In genomic region chr2:121860033-121860810, GRCh38 we compare ENCODE assay signal across 14 cellular contexts.
DNase-seq lines count a peak whose midpoint lies in the region; ATAC-seq and TF ChIP-seq lines count a peak whose summit lies in the region.
"Had no signal": no experiment of that assay in that cellular context is flagged by ENCODE, and none has a peak within 500 bp of the region (broad histone marks: within the 10 kb centered on the region; RNA-seq: fewer than 3 reads in every experiment).

No MANE protein-coding gene starts in this region.

- H3K4me1 ChIP-seq in fibroblast of lung (ENCODE audit: control insufficient read depth, extremely low read depth, insufficient read depth, low read length): peaks cover 4% of the 10 kb centered on the region
- H3K4me1 ChIP-seq in SJCRH30: no peaks in the 10 kb centered on the region

- no peaks in the 10 kb centered on the region for H3K36me3 ChIP-seq in fibroblast of lung (ENCODE audit: control insufficient read depth, insufficient read depth, low read length)
- no peaks in the 10 kb centered on the region for H3K36me3 ChIP-seq in SJCRH30

- no peak for TF ChIP-seq CTCF in fibroblast of lung (conservative IDR thresholded peaks at IDR 0.05 in 1 of 2, IDR thresholded peaks at IDR 0.05 in 1 of 2; ENCODE audit: low read depth in 1 of 2, low read length in 2 of 2)

- H3K4me3 ChIP-seq in fibroblast of lung (replicated peaks in 1 of 4; ENCODE audit: control extremely low read depth in 1 of 4, insufficient read depth in 1 of 4, low read depth in 3 of 4, low read length in 4 of 4) (no peak overlapping the region), SJCRH30 (no peak overlapping the region)

- H3K9ac ChIP-seq in fibroblast of lung (ENCODE audit: insufficient read depth, low read length): no peak overlapping the region

- H3K4me2 ChIP-seq in fibroblast of lung (ENCODE audit: extremely low read depth, insufficient read depth, low read length): peak overlapping the region; percentile 79

- H3K27ac ChIP-seq in fibroblast of lung (ENCODE audit: insufficient read depth, low read length): peak overlapping the region; percentile 73
- H3K27ac ChIP-seq in SJCRH30: no peak overlapping the region

- H3K9me3 ChIP-seq in fibroblast of lung (ENCODE audit: control insufficient read depth, insufficient read depth, low read depth, low read length): no peaks in the 10 kb centered on the region
- H3K9me3 ChIP-seq in SJCRH30 (replicated peaks): no peaks in the 10 kb centered on the region

- H2AFZ ChIP-seq in fibroblast of lung (ENCODE audit: low read length): peak overlapping the region; percentile 40

- H3K79me2 ChIP-seq in fibroblast of lung (ENCODE audit: control insufficient read depth, insufficient read depth, low read length): no peaks in the 10 kb centered on the region

- peaks cover 2% of the 10 kb centered on the region for H3K27me3 ChIP-seq in fibroblast of lung (ENCODE audit: control insufficient read depth, insufficient read depth, low read length)
- no peaks in the 10 kb centered on the region for H3K27me3 ChIP-seq in SJCRH30

- DNase-seq in GM04503 (ENCODE audit: low read depth) (peak; percentile 84), RPMI8226 (peak; percentile 39), fibroblast of lung (ENCODE audit: low read depth in 2 of 2) (peak; percentile 50 to 58), renal cortical epithelial cell (ENCODE audit: low read depth) (peak; percentile 72), occipital lobe (lab: John Stamatoyannopoulos, UW) (no peak), SJCRH30 (no peak), NCI-H2227 (lab: John Stamatoyannopoulos, UW; ENCODE audit: unreplicated experiment) (no peak)
- DNase-seq in stimulated activated naive CD8-positive, alpha-beta T cell treated with anti-CD3 and anti-CD28 coated beads, Interleukin-15, Interleukin-2, amounts not matched to agents 100 U/mL and 50 U/mL, for 24 hours: no peak
- DNase-seq: activated CD4-positive, alpha-beta T cell treated with anti-CD3 and anti-CD28 coated beads, Interleukin-2, amount 50 U/mL, for 48 hours; activated effector memory CD4-positive, alpha-beta T cell treated with anti-CD3 and anti-CD28 coated beads, Interleukin-2, amount 50 U/mL, for 16 hours; Calu3; NCI-H1694; right cardiac atrium had no signal

- no peak for ATAC-seq in stimulated activated naive CD8-positive, alpha-beta T cell treated with anti-CD3 and anti-CD28 coated beads, Interleukin-15, Interleukin-2, amounts not matched to agents 100 U/mL and 50 U/mL, for 24 hours
- ATAC-seq: esophagus mucosa, right cardiac atrium had no signal

- H4K20me1 ChIP-seq in fibroblast of lung (ENCODE audit: control insufficient read depth, extremely low read depth, insufficient read depth, low read length): no peaks in the 10 kb centered on the region

Comparison
In these comparisons a context has a peak if more than half of its experiments do, and no peak if none do; other contexts are left out.
1. DNase-seq: peak in GM04503 (single experiment), RPMI8226 (single experiment), fibroblast of lung (2 of 2) and renal cortical epithelial cell (single experiment); none in occipital lobe (single experiment), SJCRH30 (0 of 2), stimulated activated naive CD8-positive, alpha-beta T cell treated with anti-CD3 and anti-CD28 coated beads, Interleukin-15, Interleukin-2, amounts not matched to agents 100 U/mL and 50 U/mL, for 24 hours (single experiment) and NCI-H2227 (single experiment).